ENCODE assay signal across 1 cellular context in genomic region chr22:29480512-29481264, GRCh38.
TF ChIP-seq lines count a peak whose summit lies in the region.

No MANE protein-coding gene starts in this region.

TF ChIP-seq in K562, 482 proteins besides CTCF, POLR2A, EP300 and RAD21 (continued from another document and continues in another):
- peak; percentile 67 for TF ChIP-seq RBFOX2 (IDR thresholded peaks at IDR 0.05; ENCODE audit: low read depth, low read length)
- TF ChIP-seq ZNF263 (CRISPR knock-in tag; IDR thresholded peaks at IDR 0.05; ENCODE audit: borderline replicate concordance) = peak; percentile 34; the same call in 1 of the 2 replicates
- TF ChIP-seq DIDO1 (tag; IDR thresholded peaks at IDR 0.05; ENCODE audit: low read depth) = no peak
- TF ChIP-seq TEAD1 (CRISPR knock-in tag; IDR thresholded peaks at IDR 0.05) = peak in 1 of 2 experiments; percentile 76; a peak in 1 of 4 replicates
- TF ChIP-seq CBFA2T3 (IDR thresholded peaks at IDR 0.05) = no peak; the same call in 1 of the 2 replicates
- no peak for TF ChIP-seq THRAP3 (IDR thresholded peaks at IDR 0.05; ENCODE audit: borderline replicate concordance)
- TF ChIP-seq NUFIP1 (IDR thresholded peaks at IDR 0.05; ENCODE audit: partially characterized antibody) = no peak
- TF ChIP-seq IRF2 (CRISPR knock-in tag; IDR thresholded peaks at IDR 0.05) = 0 out of 2 replicates have a peak, but pooled peaks have one; percentile 42
- 0 out of 2 replicates have a peak, but pooled peaks have one; percentile 19 for TF ChIP-seq C11orf30 (IDR thresholded peaks at IDR 0.05; ENCODE audit: low read depth)
- no peak for TF ChIP-seq TSHZ1 (CRISPR knock-in tag; IDR thresholded peaks at IDR 0.05)
- TF ChIP-seq ARID4B (CRISPR knock-in tag; IDR thresholded peaks at IDR 0.05) = no peak
- no peak for TF ChIP-seq KDM1A (IDR thresholded peaks at IDR 0.05)
- TF ChIP-seq NFATC3 (IDR thresholded peaks at IDR 0.05) = no peak
- no peak for TF ChIP-seq THRA (IDR thresholded peaks at IDR 0.05)
- TF ChIP-seq ZNF197 (CRISPR knock-in tag; IDR thresholded peaks at IDR 0.05; ENCODE audit: low read depth) = no peak
- TF ChIP-seq CGGBP1 (CRISPR knock-in tag; IDR thresholded peaks at IDR 0.05) = no peak
- TF ChIP-seq VEZF1 (CRISPR knock-in tag; IDR thresholded peaks at IDR 0.05) = no peak
- TF ChIP-seq ETV5 (CRISPR knock-in tag; IDR thresholded peaks at IDR 0.05; ENCODE audit: low read depth) = no peak
- TF ChIP-seq ETV6 (IDR thresholded peaks at IDR 0.05; ENCODE audit: borderline replicate concordance in 1 of 2, low read depth in 2 of 2, low read length in 1 of 2) = no peak
- TF ChIP-seq ETV6 (CRISPR knock-in tag; IDR thresholded peaks at IDR 0.05; ENCODE audit: borderline replicate concordance) = peak; percentile 91; the same call in 1 of the 2 replicates
- no peak for TF ChIP-seq BRCA1 (IDR thresholded peaks at IDR 0.05)
- no peak for TF ChIP-seq BRCA1 (CRISPR knock-in tag; IDR thresholded peaks at IDR 0.05)
- TF ChIP-seq CLOCK (CRISPR knock-in tag; IDR thresholded peaks at IDR 0.05; ENCODE audit: borderline replicate concordance) = no peak
- no peak for TF ChIP-seq RFX7 (CRISPR knock-in tag; IDR thresholded peaks at IDR 0.05)
- no peak for TF ChIP-seq POLR2AphosphoS5 (IDR thresholded peaks at IDR 0.05; ENCODE audit: control insufficient read depth, insufficient read depth, low read depth, low read length)
- TF ChIP-seq SREBF1 (IDR thresholded peaks at IDR 0.05; ENCODE audit: borderline replicate concordance, low read depth, low read length) = no peak
- TF ChIP-seq ZC3H11A (IDR thresholded peaks at IDR 0.05; ENCODE audit: low read depth, low read length) = no peak
- no peak for TF ChIP-seq TAL1 (IDR thresholded peaks at IDR 0.05)
- TF ChIP-seq SP2 (IDR thresholded peaks at IDR 0.05; ENCODE audit: extremely low read depth, low read depth, low read length, poor library complexity, severe bottlenecking) = no peak
- no peak for TF ChIP-seq XRCC5 (IDR thresholded peaks at IDR 0.05; ENCODE audit: low read depth, low read length)
- TF ChIP-seq CTBP1 (IDR thresholded peaks at IDR 0.05; ENCODE audit: borderline replicate concordance) = peak; percentile 81
- no peak for TF ChIP-seq ILF3 (IDR thresholded peaks at IDR 0.05; ENCODE audit: borderline replicate concordance)
- no peak for TF ChIP-seq LARP7 (IDR thresholded peaks at IDR 0.05)
- 0 out of 2 replicates have a peak, but pooled peaks have one; percentile 1 for TF ChIP-seq BCOR (IDR thresholded peaks at IDR 0.05)
- TF ChIP-seq PPARD (CRISPR knock-in tag; IDR thresholded peaks at IDR 0.05) = no peak
- TF ChIP-seq IFI16 (CRISPR knock-in tag; IDR thresholded peaks at IDR 0.05) = no peak
- no peak for TF ChIP-seq BDP1 (IDR thresholded peaks at IDR 0.05; ENCODE audit: insufficient read depth, insufficient read length)
- TF ChIP-seq ZFP30 (CRISPR knock-in tag; IDR thresholded peaks at IDR 0.05; ENCODE audit: borderline replicate concordance) = no peak
- TF ChIP-seq ZNF766 (CRISPR knock-in tag; conservative IDR thresholded peaks at IDR 0.05) = no peak
- TF ChIP-seq ZNF347 (CRISPR knock-in tag; IDR thresholded peaks at IDR 0.05; ENCODE audit: low read depth) = no peak
- no peak for TF ChIP-seq ARID1B (IDR thresholded peaks at IDR 0.05)
- no peak for TF ChIP-seq PHF21A (IDR thresholded peaks at IDR 0.05; ENCODE audit: borderline replicate concordance, low read depth)
- no peak for TF ChIP-seq CBX8 (IDR thresholded peaks at IDR 0.05; ENCODE audit: borderline replicate concordance, extremely low read depth, low read depth, low read length, poor library complexity, severe bottlenecking)
- no peak for TF ChIP-seq EWSR1 (IDR thresholded peaks at IDR 0.05; ENCODE audit: borderline replicate concordance, low read depth, partially characterized antibody)
- TF ChIP-seq TAF1 (IDR thresholded peaks at IDR 0.05; ENCODE audit: control insufficient read depth, extremely low read depth, insufficient read depth, low read length, severe bottlenecking) = no peak
- no peak for TF ChIP-seq ZSCAN29 (IDR thresholded peaks at IDR 0.05)
- TF ChIP-seq PCBP2 (IDR thresholded peaks at IDR 0.05; ENCODE audit: low read depth, low read length, poor library complexity, severe bottlenecking) = no peak
- no peak for TF ChIP-seq ZKSCAN1 (IDR thresholded peaks at IDR 0.05; ENCODE audit: low read depth, low read length)
- TF ChIP-seq SPI1 (IDR thresholded peaks at IDR 0.05; ENCODE audit: borderline replicate concordance, low read depth, low read length) = no peak
- no peak for TF ChIP-seq ETV1 (tag; conservative IDR thresholded peaks at IDR 0.05; ENCODE audit: low read depth)
- no peak for TF ChIP-seq GATAD2B (IDR thresholded peaks at IDR 0.05; ENCODE audit: borderline replicate concordance)
- peak; percentile 85 for TF ChIP-seq ATF1 (CRISPR knock-in tag; IDR thresholded peaks at IDR 0.05)
- TF ChIP-seq ATF1 (tag; IDR thresholded peaks at IDR 0.05) = peak; percentile 93
- no peak for TF ChIP-seq CBFB (CRISPR knock-in tag; IDR thresholded peaks at IDR 0.05)
- TF ChIP-seq NRF1 (conservative IDR thresholded peaks at IDR 0.05 in 1 of 2, IDR thresholded peaks at IDR 0.05 in 1 of 2) = peak; percentile 95 to 96
- 0 out of 2 replicates have a peak, but pooled peaks have one; percentile 23 for TF ChIP-seq TCF3 (CRISPR knock-in tag; IDR thresholded peaks at IDR 0.05)
- TF ChIP-seq E2F6 (IDR thresholded peaks at IDR 0.05; ENCODE audit: borderline replicate concordance in 1 of 2, extremely low read depth in 1 of 2, insufficient read depth in 1 of 2, insufficient read length in 1 of 2, low read depth in 1 of 2, low read length in 1 of 2, poor library complexity in 1 of 2, severe bottlenecking in 1 of 2) = peak; percentile 90 to 96
- no peak for TF ChIP-seq GABPA (tag; conservative IDR thresholded peaks at IDR 0.05; ENCODE audit: low read depth)
- TF ChIP-seq RFX1 (IDR thresholded peaks at IDR 0.05) = no peak
- no peak for TF ChIP-seq ZNF444 (CRISPR knock-in tag; IDR thresholded peaks at IDR 0.05)
- TF ChIP-seq KAT2B (IDR thresholded peaks at IDR 0.05; ENCODE audit: low read depth, low read length) = no peak
- no peak for TF ChIP-seq NFRKB (IDR thresholded peaks at IDR 0.05; ENCODE audit: low read depth)
- no peak for TF ChIP-seq XRCC4 (IDR thresholded peaks at IDR 0.05; ENCODE audit: extremely low read depth, insufficient read depth, insufficient read length)
- TF ChIP-seq NCOA2 (IDR thresholded peaks at IDR 0.05; ENCODE audit: partially characterized antibody in 2 of 2) = no peak
- TF ChIP-seq FOS (IDR thresholded peaks at IDR 0.05; ENCODE audit: extremely low read depth, insufficient read length) = no peak
- TF ChIP-seq NONO (IDR thresholded peaks at IDR 0.05; ENCODE audit: low read depth in 2 of 2, low read length in 1 of 2) = no peak
- no peak for TF ChIP-seq ZNF764 (CRISPR knock-in tag; IDR thresholded peaks at IDR 0.05; ENCODE audit: low read depth)
- no peak; the same call in 1 of the 2 replicates for TF ChIP-seq BHLHE40 (IDR thresholded peaks at IDR 0.05; ENCODE audit: low read length)
